Comparison of ENCODE assay signal across 1 cellular context in the genomic region with DNA sequence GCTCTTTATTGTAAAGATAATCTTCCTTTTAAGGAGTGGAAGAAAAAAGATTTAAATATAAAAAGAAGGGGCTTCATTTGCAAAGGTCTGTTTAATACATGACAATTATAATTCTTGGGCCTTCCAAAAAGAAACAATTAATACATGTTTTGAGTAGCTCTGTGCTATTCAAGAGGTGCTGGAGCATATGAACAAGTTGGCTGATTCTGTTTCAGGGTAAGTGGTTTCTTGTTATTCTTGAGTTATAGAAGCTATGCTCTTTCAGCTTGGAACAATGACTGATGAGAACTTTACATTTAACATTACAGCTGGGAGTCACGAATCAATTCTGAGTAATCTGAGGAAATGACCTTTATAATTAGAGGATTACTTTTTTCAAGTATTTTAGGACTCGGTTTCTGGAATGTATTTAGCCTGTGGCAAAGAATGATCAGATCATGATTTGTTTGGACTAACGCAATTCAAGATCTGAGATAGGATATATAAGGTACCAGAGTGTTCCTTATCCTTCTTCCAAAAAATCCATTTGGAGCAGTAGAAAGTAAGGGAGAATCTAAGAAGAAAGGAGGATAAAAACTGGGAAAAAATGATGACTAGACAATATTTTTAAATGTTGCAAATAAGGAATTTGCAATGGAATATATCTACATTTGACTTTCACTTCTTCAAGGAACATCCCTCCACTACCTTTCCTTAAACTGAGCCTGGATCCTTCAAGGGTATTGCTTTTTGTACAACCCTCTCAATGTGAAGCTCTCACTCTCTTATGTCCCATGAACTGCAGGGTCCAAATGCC.
TF ChIP-seq lines count a peak whose summit lies in the region.

No MANE protein-coding gene starts in this region.

TF ChIP-seq in H1, 55 proteins besides CTCF, POLR2A, EP300 and RAD21:
- TF ChIP-seq YY1 (IDR thresholded peaks at IDR 0.05; ENCODE audit: low read depth, low read length) (no peak), CEBPB (IDR thresholded peaks at IDR 0.05; ENCODE audit: low read depth, low read length) (no peak), MAFK (IDR thresholded peaks at IDR 0.05; ENCODE audit: low read depth, low read length) (peak; percentile 95), TAF7 (optimal IDR thresholded peaks at IDR 0.05; ENCODE audit: borderline replicate concordance, low read depth, low read length) (no peak), BCL11A (IDR thresholded peaks at IDR 0.05; ENCODE audit: low read depth in 2 of 2, low read length in 2 of 2) (no peak)
